Comparison of ENCODE assay signal across 1 cellular context in the genomic region with DNA sequence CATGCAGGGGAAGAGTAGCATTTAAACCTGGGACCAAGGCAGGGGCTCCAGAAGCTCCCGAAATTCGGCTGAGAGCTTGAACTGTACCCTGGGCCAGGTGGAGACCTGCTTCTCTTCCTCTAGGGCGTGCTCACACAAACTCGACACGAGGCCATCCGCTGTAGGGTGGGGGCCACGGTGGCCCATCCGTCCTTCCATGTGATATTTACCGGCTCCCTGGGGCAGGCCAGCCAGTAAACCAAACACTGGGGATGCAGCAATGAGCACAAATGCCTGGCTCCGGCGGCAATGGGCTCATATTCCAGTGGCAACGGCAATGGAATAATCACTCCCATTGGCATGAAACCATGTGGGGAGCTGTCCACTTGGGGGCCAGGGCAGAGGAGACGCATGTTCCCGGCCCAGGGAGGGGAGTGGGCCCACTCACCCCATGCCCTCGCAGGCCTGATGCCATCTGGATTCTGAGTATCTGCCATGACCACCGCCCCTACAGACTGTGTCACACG.
TF ChIP-seq lines count a peak whose summit lies in the region.

No MANE protein-coding gene starts in this region.

TF ChIP-seq in K562, 482 proteins besides CTCF, POLR2A, EP300 and RAD21:
- TF ChIP-seq YY1 (IDR thresholded peaks at IDR 0.05; ENCODE audit: borderline replicate concordance in 1 of 3, control insufficient read depth in 1 of 3, extremely low read depth in 1 of 3, insufficient read depth in 3 of 3, insufficient read length in 1 of 3, insufficient replicate concordance in 2 of 3, low read depth in 1 of 3, low read length in 2 of 3) (no peak), RBFOX2 (IDR thresholded peaks at IDR 0.05; ENCODE audit: low read depth, low read length) (peak; percentile 26; the same call in 1 of the 2 replicates)
